Comparison of ENCODE assay signal across 17 cellular contexts in genomic region chr2:32925976-32926707, GRCh38. TPM values are rescaled to one million over a fixed set of nuclear protein-coding genes. Genes with fewer than 3 reads are reported as not detected.
A peak's percentile ranks its signal among the peaks of the same experiment; 100 is the strongest.
DNase-seq lines count a peak whose midpoint lies in the region; ATAC-seq and TF ChIP-seq lines count a peak whose summit lies in the region.
"Had no signal": no experiment of that assay in that cellular context is flagged by ENCODE, and none has a peak within 500 bp of the region (broad histone marks: within the 10 kb centered on the region; RNA-seq: fewer than 3 reads in every experiment).

No MANE protein-coding gene starts in this region.

- ATAC-seq in activated CD8-positive, alpha-beta memory T cell treated with anti-CD3 and anti-CD28 coated beads, Interleukin-2, amount 10 ng/mL, durations not matched to agents 7 days and 5 days: no peak
- no peak for ATAC-seq in PC-3
- no peak for ATAC-seq in T-cell (replicated peaks in 1 of 4)
- no peak for ATAC-seq in upper lobe of left lung (ENCODE audit: low FRiP score in 2 of 2)
- ATAC-seq in CD4-positive, alpha-beta T cell (ENCODE audit: poor library complexity): no peak

- TF ChIP-seq POLR2A in upper lobe of left lung (IDR thresholded peaks at IDR 0.05): no peak

- 87 to 88% methylated on average over 4 to 6 of the region's 6 CpGs for WGBS in upper lobe of left lung, 2 donors

- no peaks in the 10 kb centered on the region for H4K20me1 ChIP-seq in neural progenitor cell (ENCODE audit: low read depth)
- no peaks in the 10 kb centered on the region for H4K20me1 ChIP-seq in PC-3 (ENCODE audit: low read length)

- H3K4me1 ChIP-seq in neural progenitor cell: no peaks in the 10 kb centered on the region
- H3K4me1 ChIP-seq in PC-3 (ENCODE audit: insufficient read depth, low read length): no peaks in the 10 kb centered on the region
- H3K4me1 ChIP-seq in upper lobe of left lung: no peaks in the 10 kb centered on the region
- H3K4me1 ChIP-seq: Caco-2, HAP-1 had no signal

- no peaks in the 10 kb centered on the region for H3K36me3 Mint-ChIP-seq in activated CD8-positive, alpha-beta memory T cell treated with anti-CD3 and anti-CD28 coated beads, Interleukin-2, amount 10 ng/mL, durations not matched to agents 7 days and 5 days
- H3K36me3 Mint-ChIP-seq in endothelial cell (ENCODE audit: low read depth, unreplicated experiment) (peaks cover 4% of the 10 kb centered on the region), neural progenitor cell (no peaks in the 10 kb centered on the region), T-cell (no peaks in the 10 kb centered on the region)
- no peaks in the 10 kb centered on the region for H3K36me3 Mint-ChIP-seq in CD4-positive, alpha-beta T cell (ENCODE audit: low read depth)
- H3K36me3 Mint-ChIP-seq: CD14-positive monocyte; CD8-positive, alpha-beta memory T cell had no signal

- no peaks in the 10 kb centered on the region for H3K9me3 Mint-ChIP-seq in activated CD8-positive, alpha-beta memory T cell treated with anti-CD3 and anti-CD28 coated beads, Interleukin-2, amount 10 ng/mL, durations not matched to agents 7 days and 5 days (ENCODE audit: low read depth)
- H3K9me3 Mint-ChIP-seq in endothelial cell (ENCODE audit: unreplicated experiment) (no peaks in the 10 kb centered on the region), neural progenitor cell (peaks cover 3% of the 10 kb centered on the region), T-cell (no peaks in the 10 kb centered on the region)
- no peaks in the 10 kb centered on the region for H3K9me3 Mint-ChIP-seq in CD4-positive, alpha-beta T cell
- H3K9me3 Mint-ChIP-seq: CD8-positive, alpha-beta memory T cell had no signal

- H3K4me3 ChIP-seq in neural progenitor cell (no peak overlapping the region), PC-3 (ENCODE audit: low read length) (no peak overlapping the region), upper lobe of left lung (no peak overlapping the region)
- H3K4me3 ChIP-seq: HAP-1 had no signal

- H3K27me3 Mint-ChIP-seq in activated CD8-positive, alpha-beta memory T cell treated with anti-CD3 and anti-CD28 coated beads, Interleukin-2, amount 10 ng/mL, durations not matched to agents 7 days and 5 days: peaks cover 24% of the 10 kb centered on the region
- peaks cover 8% of the 10 kb centered on the region for H3K27me3 Mint-ChIP-seq in endothelial cell (ENCODE audit: unreplicated experiment)
- peaks cover 12% of the 10 kb centered on the region for H3K27me3 Mint-ChIP-seq in neural progenitor cell (ENCODE audit: insufficient read depth, low read depth)
- peaks cover 25 to 38% of the 10 kb centered on the region in 2 donors for H3K27me3 Mint-ChIP-seq in T-cell
- peaks cover 50% of the 10 kb centered on the region for H3K27me3 Mint-ChIP-seq in CD4-positive, alpha-beta T cell

- DNase-seq in activated CD8-positive, alpha-beta memory T cell treated with anti-CD3 and anti-CD28 coated beads, Interleukin-2, amount 10 ng/mL, durations not matched to agents 7 days and 5 days: peak; percentile 29
- no peak for DNase-seq in activated CD8-positive, alpha-beta memory T cell treated with anti-CD3 and anti-CD28 coated beads, Interleukin-2, amount 50 U/mL, for 48 hours
- DNase-seq in endothelial cell (ENCODE audit: low spot score) (no peak), neural progenitor cell (ENCODE audit: low spot score) (no peak), PC-3 (no peak), T-cell (no peak), upper lobe of left lung (no peak)
- no peak for DNase-seq in CD4-positive, alpha-beta T cell
- DNase-seq: CD8-positive, alpha-beta memory T cell; DND-41; GDM1; GOT3 had no signal

- no peak overlapping the region for H3K27ac ChIP-seq in neural progenitor cell
- H3K27ac ChIP-seq in PC-3 (ENCODE audit: low read length): no peak overlapping the region
- no peak overlapping the region for H3K27ac ChIP-seq in upper lobe of left lung
- no peak overlapping the region for H3K27ac ChIP-seq in CD4-positive, alpha-beta T cell (ENCODE audit: low read depth, low read length)
- H3K27ac ChIP-seq: 22Rv1, HL-60 had no signal

- no peaks in the 10 kb centered on the region for H3K27me3 ChIP-seq in neural progenitor cell
- H3K27me3 ChIP-seq in PC-3 (ENCODE audit: low read length): no peaks in the 10 kb centered on the region
- no peaks in the 10 kb centered on the region for H3K27me3 ChIP-seq in upper lobe of left lung
- H3K27me3 ChIP-seq in CD4-positive, alpha-beta T cell (ENCODE audit: control insufficient read depth, insufficient read depth, low read length): peaks cover 4% of the 10 kb centered on the region

- POLR2A ChIA-PET in PC-3 (lab: Charles Lee; ENCODE audit: unreplicated experiment) (no interaction called here), T-cell (lab: Charles Lee) (no interaction called here)
- POLR2A ChIA-PET in CD4-positive, alpha-beta T cell (lab: Charles Lee): no interaction called here

- no peaks in the 10 kb centered on the region for H3K9me2 ChIP-seq in PC-3 (replicated peaks; ENCODE audit: low read length)

- BruUV-seq in PC-3 (replicated peaks; lab: Mats Ljungman, UMichigan): no TSS peak

- H3K9ac ChIP-seq in neural progenitor cell (no peak overlapping the region), PC-3 (ENCODE audit: low read length) (no peak overlapping the region)

- no peaks in the 10 kb centered on the region for H3K9me3 ChIP-seq in neural progenitor cell (ENCODE audit: low read depth)
- no peaks in the 10 kb centered on the region for H3K9me3 ChIP-seq in PC-3 (ENCODE audit: low read length)
- H3K9me3 ChIP-seq in upper lobe of left lung: no peaks in the 10 kb centered on the region
- no peaks in the 10 kb centered on the region for H3K9me3 ChIP-seq in CD4-positive, alpha-beta T cell (ENCODE audit: control insufficient read depth, low read length)
- H3K9me3 ChIP-seq: Caco-2, HAP-1 had no signal

- no peaks in the 10 kb centered on the region for H3F3A ChIP-seq in neural progenitor cell (ENCODE audit: low read depth)
- H3F3A ChIP-seq in PC-3 (ENCODE audit: low read length, unreplicated experiment): no peaks in the 10 kb centered on the region

- H2AFZ ChIP-seq in neural progenitor cell (replicated peaks) (no peak overlapping the region), PC-3 (ENCODE audit: low read length) (no peak overlapping the region)

- no peak overlapping the region for H3K4me3 Mint-ChIP-seq in activated CD8-positive, alpha-beta memory T cell treated with anti-CD3 and anti-CD28 coated beads, Interleukin-2, amount 10 ng/mL, durations not matched to agents 7 days and 5 days
- H3K4me3 Mint-ChIP-seq in endothelial cell (ENCODE audit: unreplicated experiment) (no peak overlapping the region), neural progenitor cell (no peak overlapping the region), T-cell (no peak overlapping the region)
- H3K4me3 Mint-ChIP-seq in CD4-positive, alpha-beta T cell: no peak overlapping the region
- H3K4me3 Mint-ChIP-seq: CD8-positive, alpha-beta memory T cell had no signal

- no peaks in the 10 kb centered on the region for H3K4me1 Mint-ChIP-seq in activated CD8-positive, alpha-beta memory T cell treated with anti-CD3 and anti-CD28 coated beads, Interleukin-2, amount 10 ng/mL, durations not matched to agents 7 days and 5 days
- H3K4me1 Mint-ChIP-seq in endothelial cell (ENCODE audit: unreplicated experiment) (peaks cover 14% of the 10 kb centered on the region), neural progenitor cell (peaks cover 9% of the 10 kb centered on the region), T-cell (no peaks in the 10 kb centered on the region)
- no peaks in the 10 kb centered on the region for H3K4me1 Mint-ChIP-seq in CD4-positive, alpha-beta T cell (ENCODE audit: low read depth)
- H3K4me1 Mint-ChIP-seq: CD14-positive monocyte; CD8-positive, alpha-beta memory T cell had no signal

- H3K36me3 ChIP-seq in neural progenitor cell: no peaks in the 10 kb centered on the region
- no peaks in the 10 kb centered on the region for H3K36me3 ChIP-seq in PC-3 (ENCODE audit: low read depth, low read length)
- no peaks in the 10 kb centered on the region for H3K36me3 ChIP-seq in upper lobe of left lung
- H3K36me3 ChIP-seq: HAP-1 had no signal

- H3K4me2 ChIP-seq in neural progenitor cell (no peak overlapping the region), PC-3 (ENCODE audit: low read length) (no peak overlapping the region)

- no peak for TF ChIP-seq CTCF in endothelial cell (IDR thresholded peaks at IDR 0.05; ENCODE audit: unreplicated experiment)
- TF ChIP-seq CTCF in neural progenitor cell (IDR thresholded peaks at IDR 0.05): no peak
- TF ChIP-seq CTCF in PC-3 (conservative IDR thresholded peaks at IDR 0.05; ENCODE audit: low read depth, low read length): no peak
- no peak for TF ChIP-seq CTCF in upper lobe of left lung (IDR thresholded peaks at IDR 0.05)
- no peak for TF ChIP-seq CTCF in CD4-positive, alpha-beta T cell (IDR thresholded peaks at IDR 0.05)

- intact Hi-C loops in PC-3 (cut with micrococcal nuclease): no loop called here
- intact Hi-C loops in CD4-positive, alpha-beta T cell (cut with DNase I, micrococcal nuclease): no loop called here

- no peak overlapping the region for H3K27ac Mint-ChIP-seq in activated CD8-positive, alpha-beta memory T cell treated with anti-CD3 and anti-CD28 coated beads, Interleukin-2, amount 10 ng/mL, durations not matched to agents 7 days and 5 days
- H3K27ac Mint-ChIP-seq in endothelial cell (ENCODE audit: unreplicated experiment): peak overlapping the region; percentile 92
- peak overlapping the region; percentile 34 for H3K27ac Mint-ChIP-seq in neural progenitor cell
- H3K27ac Mint-ChIP-seq in T-cell: no peak overlapping the region
- no peak overlapping the region for H3K27ac Mint-ChIP-seq in CD4-positive, alpha-beta T cell
- H3K27ac Mint-ChIP-seq: CD14-positive monocyte; CD8-positive, alpha-beta memory T cell had no signal

- CTCF ChIA-PET in activated CD8-positive, alpha-beta memory T cell treated with anti-CD3 and anti-CD28 coated beads, Interleukin-2, amount 10 ng/mL, durations not matched to agents 7 days and 5 days (lab: Charles Lee): no interaction called here
- CTCF ChIA-PET in PC-3 (lab: Charles Lee) (no interaction called here), T-cell (lab: Charles Lee) (no interaction called here)
- CTCF ChIA-PET in CD4-positive, alpha-beta T cell (lab: Charles Lee): no interaction called here

- no peaks in the 10 kb centered on the region for H3K79me2 ChIP-seq in neural progenitor cell (ENCODE audit: low read depth)
- H3K79me2 ChIP-seq in PC-3 (ENCODE audit: low read length): no peaks in the 10 kb centered on the region

- no peak for TF ChIP-seq EP300 in upper lobe of left lung (IDR thresholded peaks at IDR 0.05)

RNA-seq across cellular contexts. Expression of gene LTBP1, which starts 20.6 kb away (rescaled TPM):
- under 1 TPM; 0.37 to 0.50 TPM for total RNA-seq in activated CD8-positive, alpha-beta memory T cell treated with anti-CD3 and anti-CD28 coated beads, Interleukin-2, amount 10 ng/mL, durations not matched to agents 7 days and 5 days
- 327 TPM for total RNA-seq in endothelial cell (ENCODE audit: unreplicated experiment)
- total RNA-seq in neural progenitor cell (ENCODE audit: low replicate concordance): 50.5 and 61.9 TPM in 2 replicates
- 34.0 and 45.9 TPM in 2 replicates for total RNA-seq in PC-3 (2014; rRNA removed)
- total RNA-seq in T-cell: under 1 TPM; 0.16 to 0.76 (median 0.43) TPM
- 10 to 100 TPM; 11.5 to 45.0 (median 27.1) TPM for total RNA-seq in upper lobe of left lung
- total RNA-seq in CD4-positive, alpha-beta T cell: under 1 TPM in 1 of 2 experiments, not detected in 1; 0.06 TPM
- total RNA-seq: CD8-positive, alpha-beta memory T cell had no signal

Comparison
In these comparisons a context has a peak if more than half of its experiments do, and no peak if none do; other contexts are left out.
1. H3K27ac Mint-ChIP-seq: peak in endothelial cell (single experiment) and neural progenitor cell (single experiment); none in activated CD8-positive, alpha-beta memory T cell treated with anti-CD3 and anti-CD28 coated beads, Interleukin-2, amount 10 ng/mL, durations not matched to agents 7 days and 5 days (single experiment), T-cell (0 of 2) and CD4-positive, alpha-beta T cell (single experiment).
2. RNA of gene LTBP1, which starts 20.6 kb away (total RNA-seq): 327 TPM in endothelial cell (single experiment), 50.5 to 61.9 TPM in neural progenitor cell, 34.0 to 45.9 TPM in PC-3 and 11.5 to 45.0 TPM in upper lobe of left lung; 0.37 to 0.50 TPM in activated CD8-positive, alpha-beta memory T cell treated with anti-CD3 and anti-CD28 coated beads, Interleukin-2, amount 10 ng/mL, durations not matched to agents 7 days and 5 days, 0.16 to 0.76 TPM in T-cell and 0.06 TPM in CD4-positive, alpha-beta T cell; every median in the first group is over 4 times any median in the second.